ENCODE assay signal across 11 cellular contexts in the genomic region with DNA sequence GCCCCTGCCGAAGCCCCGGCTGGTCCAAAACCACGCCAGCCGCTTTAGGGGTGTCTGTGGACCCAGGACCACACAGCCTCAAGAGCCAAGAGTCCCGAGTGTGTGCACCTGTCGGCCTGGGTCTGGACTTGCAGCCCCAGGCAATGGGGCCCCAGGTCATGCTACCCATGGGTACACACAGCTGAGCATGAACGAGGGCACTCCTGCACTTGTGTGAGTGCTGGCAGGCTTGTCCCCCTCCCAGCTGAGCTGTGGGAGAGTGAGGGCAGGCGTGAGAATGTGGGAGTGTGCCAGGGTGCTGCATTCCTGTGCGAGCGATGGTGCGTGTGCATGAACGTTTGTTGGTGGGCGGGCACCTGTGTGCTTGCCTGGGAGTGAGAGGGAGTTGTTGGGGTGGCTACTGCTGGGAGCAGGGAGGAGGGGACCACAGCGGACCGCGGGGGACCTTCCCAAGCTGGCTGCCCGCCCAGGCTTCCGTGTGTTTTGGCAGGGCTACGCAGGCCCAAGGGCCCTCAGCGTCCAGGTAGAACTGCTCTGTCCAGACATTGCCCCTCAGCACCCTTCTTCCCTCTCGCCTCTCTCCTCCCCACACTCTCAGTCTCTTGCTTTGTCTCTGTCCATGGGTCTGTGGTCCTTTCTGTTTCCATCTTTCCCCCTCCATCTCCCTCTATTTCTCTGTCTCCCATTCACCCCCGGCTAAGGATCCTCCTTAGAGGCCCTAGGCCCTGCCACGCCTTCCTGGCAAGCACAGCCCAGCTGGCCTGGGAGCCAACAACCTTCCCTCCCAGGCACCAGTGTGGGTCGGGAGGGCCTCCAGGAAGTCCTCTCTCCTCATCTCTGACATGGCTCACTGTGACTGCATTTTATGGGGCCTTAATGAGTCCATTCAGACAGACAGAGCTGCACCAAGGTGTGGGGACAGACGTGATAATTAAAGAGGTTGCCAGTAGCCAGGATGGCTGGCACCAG. TPM values are rescaled to one million over a fixed set of nuclear protein-coding genes. Genes with fewer than 3 reads are reported as not detected.
DNase-seq lines count a peak whose midpoint lies in the region; ATAC-seq and TF ChIP-seq lines count a peak whose summit lies in the region.
"Had no signal": no experiment of that assay in that cellular context is flagged by ENCODE, and none has a peak within 500 bp of the region (broad histone marks: within the 10 kb centered on the region; RNA-seq: fewer than 3 reads in every experiment).

No MANE protein-coding gene starts in this region.

- no peak overlapping the region for H3K4me3 ChIP-seq in stomach
- H3K4me3 ChIP-seq in gastroesophageal sphincter: no peak overlapping the region
- no peak overlapping the region for H3K4me3 ChIP-seq in Karpas-422 (ENCODE audit: low read length)

- H3K36me3 ChIP-seq in stomach (no peaks in the 10 kb centered on the region), gastroesophageal sphincter (no peaks in the 10 kb centered on the region), Karpas-422 (ENCODE audit: insufficient read depth, low read length) (no peaks in the 10 kb centered on the region)

- H3K9me2 ChIP-seq in Karpas-422 (replicated peaks; ENCODE audit: insufficient read depth, low read length): no peaks in the 10 kb centered on the region

- no peaks in the 10 kb centered on the region for H3K9me3 ChIP-seq in stomach
- H3K9me3 ChIP-seq in gastroesophageal sphincter: no peaks in the 10 kb centered on the region
- no peaks in the 10 kb centered on the region for H3K9me3 ChIP-seq in Karpas-422 (ENCODE audit: low read length)

- peak overlapping the region; percentile 91 for H3K27ac ChIP-seq in VCaP
- peak overlapping the region; percentile 71 to 86 (median 79) for H3K27ac ChIP-seq in stomach
- H3K27ac ChIP-seq in gastroesophageal sphincter: peak overlapping the region in 1 of 4 donors; percentile 15
- H3K27ac ChIP-seq in Karpas-422 (ENCODE audit: low read length): no peak overlapping the region

- H4K20me1 ChIP-seq in Karpas-422 (ENCODE audit: insufficient read depth, low read depth, low read length): no peaks in the 10 kb centered on the region

- no peak overlapping the region for H3K4me2 ChIP-seq in Karpas-422 (ENCODE audit: low read depth, low read length, poor library complexity, severe bottlenecking)

- H3K79me2 ChIP-seq in Karpas-422 (ENCODE audit: low read length): no peaks in the 10 kb centered on the region

- peak; percentile 66 for DNase-seq in LoVo (ENCODE audit: low spot score)
- peak; percentile 84 to 92 for DNase-seq in left colon
- DNase-seq in stomach: peak; percentile 90
- DNase-seq in NCI-H187 treated with DMSO at 0.1 percent for 48 hours (lab: John Stamatoyannopoulos, UW): no peak
- DNase-seq in Karpas-422: no peak
- DNase-seq: activated T-cell treated with anti-CD3 and anti-CD28 coated beads, Interleukin-2, amount 50 U/mL, for 48 hours; immature natural killer cell; stimulated activated CD4-positive, alpha-beta T cell treated with anti-CD3 and anti-CD28 coated beads, Interleukin-12 subunit alpha, Interleukin-12 subunit beta, amount 100 ng/mL, for 4 hours had no signal

- intact Hi-C loops in left colon (cut with DNase I, micrococcal nuclease): no loop called here
- intact Hi-C loops in stomach (cut with DNase I; ENCODE audit: low total_unique reads): no loop called here

- no peak overlapping the region for H2AFZ ChIP-seq in Karpas-422 (ENCODE audit: low read length)

- TF ChIP-seq EP300 in stomach (IDR thresholded peaks at IDR 0.05): no peak
- no peak for TF ChIP-seq EP300 in gastroesophageal sphincter (IDR thresholded peaks at IDR 0.05)

- TF ChIP-seq CTCF in VCaP (conservative IDR thresholded peaks at IDR 0.05) (no peak), stomach (IDR thresholded peaks at IDR 0.05) (no peak), gastroesophageal sphincter (IDR thresholded peaks at IDR 0.05) (no peak)

- ATAC-seq in left colon: peak; percentile 69
- no peak for ATAC-seq in gastroesophageal sphincter
- no peak for ATAC-seq in GM19023 (IDR thresholded peaks at IDR 0.05; ENCODE audit: unreplicated experiment)

- TF ChIP-seq POLR2A in stomach (IDR thresholded peaks at IDR 0.05) (no peak), gastroesophageal sphincter (IDR thresholded peaks at IDR 0.05) (no peak)

- 27 to 49% (median 41%) methylated on average over 20 to 25 of the region's 25 CpGs for WGBS in stomach, 5 donors
- 49 to 50% methylated on average over 4 to 10 of the region's 25 CpGs for WGBS in gastroesophageal sphincter (ENCODE audit: low coverage in 1 of 2), 2 donors

- no peak overlapping the region for H3K9ac ChIP-seq in Karpas-422 (ENCODE audit: low read length)

- H3K4me1 ChIP-seq in stomach: peaks cover 31 to 60% (median 55%) of the 10 kb centered on the region in 4 donors
- peaks cover 0 to 36% (median 21%) of the 10 kb centered on the region in 3 donors for H3K4me1 ChIP-seq in gastroesophageal sphincter
- H3K4me1 ChIP-seq in Karpas-422 (ENCODE audit: low read length): no peaks in the 10 kb centered on the region

- H3K27me3 ChIP-seq in stomach (no peaks in the 10 kb centered on the region), gastroesophageal sphincter (no peaks in the 10 kb centered on the region), Karpas-422 (ENCODE audit: low read length) (no peaks in the 10 kb centered on the region)

RNA-seq across cellular contexts. Expression of a gene that starts 31.0 kb away (rescaled TPM):
- total RNA-seq in left colon (10 to 100 TPM; 13.3 to 15.0 TPM), stomach (10 to 100 TPM in 4 of 5 donors, 1 to 10 TPM in 1; 9.5 to 64.3 (median 31.5) TPM), gastroesophageal sphincter (10 to 100 TPM; 10.1 to 20.7 (median 18.7) TPM)
- polyA plus RNA-seq in stomach: 10 to 100 TPM in 1 of 3 donors, 1 to 10 TPM in 2; 8.4 to 13.1 (median 8.9) TPM
- total RNA-seq in Karpas-422 (2014; rRNA removed; shearing (Covaris generic); ENCODE audit: low replicate concordance): 13.9 and 29.1 TPM in 2 replicates

RNA-seq across cellular contexts. Expression of a gene that starts 35.5 kb away (rescaled TPM):
- 10 to 100 TPM; 40.7 to 49.4 TPM for total RNA-seq in left colon
- 10 to 100 TPM in 4 of 5 donors, 1 to 10 TPM in 1; 8.1 to 48.1 (median 23.2) TPM for total RNA-seq in stomach
- polyA plus RNA-seq in stomach: 1 to 10 TPM; 5.1 to 7.5 (median 5.4) TPM
- total RNA-seq in gastroesophageal sphincter: 10 to 100 TPM; 39.4 to 66.6 (median 47.1) TPM
- total RNA-seq in Karpas-422 (2014; rRNA removed; shearing (Covaris generic); ENCODE audit: low replicate concordance): 10.9 and 11.8 TPM in 2 replicates

RNA-seq across cellular contexts. Expression of a gene that starts 37.3 kb away (rescaled TPM):
- total RNA-seq in left colon (10 to 100 TPM; 27.1 to 33.7 TPM), stomach (10 to 100 TPM in 4 of 5 donors, 1 to 10 TPM in 1; 2.3 to 60.7 (median 51.7) TPM), gastroesophageal sphincter (10 to 100 TPM; 59.2 to 74.1 (median 66.8) TPM)
- 10 to 100 TPM; 54.6 to 61.9 (median 57.3) TPM for polyA plus RNA-seq in stomach
- 41.9 and 62.3 TPM in 2 replicates for total RNA-seq in Karpas-422 (2014; rRNA removed; shearing (Covaris generic); ENCODE audit: low replicate concordance)

RNA-seq across cellular contexts. Expression of a gene that starts 53.3 kb away (rescaled TPM):
- total RNA-seq in left colon: 100 to 1,000 TPM; 136 to 390 TPM
- 100 to 1,000 TPM in 2 of 5 donors, 10 to 100 TPM in 1, 1 to 10 TPM in 1, not detected in 1; 3.1 to 237 (median 93.3) TPM for total RNA-seq in stomach
- polyA plus RNA-seq in stomach: 1,000 to 10,000 TPM in 1 of 3 donors, 100 to 1,000 TPM in 2; 142 to 2,173 (median 337) TPM
- 1 to 10 TPM in 1 of 4 donors, under 1 TPM in 1, not detected in 2; 0.94 to 9.7 TPM for total RNA-seq in gastroesophageal sphincter
- total RNA-seq in Karpas-422 (2014; rRNA removed; shearing (Covaris generic); ENCODE audit: low replicate concordance): not detected in 2 replicates

Comparison
In these comparisons a context has a peak if more than half of its experiments do, and no peak if none do; other contexts are left out.
1. DNase-seq: peak in LoVo (single experiment), left colon (2 of 2) and stomach (single experiment); none in NCI-H187 treated with DMSO at 0.1 percent for 48 hours (single experiment) and Karpas-422 (single experiment).